11 cellular contexts compared by ENCODE assay signal in the genomic region with DNA sequence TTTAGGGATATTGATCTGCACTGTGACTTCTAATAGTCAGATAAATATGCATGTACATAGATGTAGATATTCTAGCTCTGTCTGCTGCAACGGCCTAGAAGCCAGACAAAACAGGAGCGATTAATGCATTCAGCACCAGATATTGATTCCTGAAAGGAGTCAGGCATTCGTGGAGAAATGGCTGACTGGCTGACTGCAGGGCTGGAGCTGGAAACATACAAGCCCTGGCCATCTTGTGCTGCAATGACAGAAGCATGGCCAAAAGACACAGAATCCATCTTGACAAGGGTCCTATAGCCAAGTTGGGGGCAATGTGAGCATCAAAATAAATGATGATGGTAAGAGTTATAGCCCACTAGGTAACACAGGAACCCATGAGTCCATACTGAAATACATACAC.
"Had no signal": no experiment of that assay in that cellular context is flagged by ENCODE, and none has a peak within 500 bp of the region (broad histone marks: within the 10 kb centered on the region; RNA-seq: fewer than 3 reads in every experiment).

No MANE protein-coding gene starts in this region.

- ATAC-seq: GM23338, HCT116 had no signal

- FAIRE-seq: H1, H54 had no signal

- H3K4me3 Mint-ChIP-seq: GM23338, H9, HFFc6 had no signal

- H3K27ac Mint-ChIP-seq: GM23338, H9, HFFc6 had no signal

- H3K36me3 ChIP-seq: HAP-1 had no signal

- H3K27ac ChIP-seq: GM23248 had no signal

- H3K9me3 Mint-ChIP-seq: GM23338, H9 had no signal

- H3K9me3 ChIP-seq: HAP-1 had no signal

- H3K4me1 ChIP-seq: HAP-1 had no signal

- H3K4me3 ChIP-seq: GM23248, GM23338, HAP-1 had no signal

- DNase-seq: GM23248, GOT3, H7, H9, HCEC 1CT, HFFc6 had no signal
